In genomic region chr3:75579981-75580782, GRCh38 we compare ENCODE assay signal across 8 cellular contexts.
DNase-seq lines count a peak whose midpoint lies in the region; ATAC-seq and TF ChIP-seq lines count a peak whose summit lies in the region.
"Not testable (repeated sequence)": the region's sequence is repeated elsewhere in the genome, so short reads cannot be mapped to it uniquely, and the experiment has no call there.

No MANE protein-coding gene starts in this region.

- CTCF ChIA-PET in PC-9 (lab: Charles Lee) = interaction anchor here (0.6 kb wide), 1 partner anchor 388 kb away, joined by 7 read pairs; no protein-coding TSS in a partner anchor
- CTCF ChIA-PET in activated CD8-positive, alpha-beta memory T cell treated with anti-CD3 and anti-CD28 coated beads, Interleukin-2, amount 10 ng/mL, durations not matched to agents 7 days and 5 days (lab: Charles Lee) = interaction anchor here (1.6 kb wide), 1 partner anchor 388 kb away, joined by 4 read pairs; no protein-coding TSS in a partner anchor
- CTCF ChIA-PET in mammary epithelial cell (lab: Charles Lee; ENCODE audit: low non-redundant PET) = not testable (repeated sequence)

- not testable (repeated sequence) for H3K4me1 Mint-ChIP-seq in activated CD8-positive, alpha-beta memory T cell treated with anti-CD3 and anti-CD28 coated beads, Interleukin-2, amount 10 ng/mL, durations not matched to agents 7 days and 5 days; neural crest cell

- H3K9me3 Mint-ChIP-seq in activated CD8-positive, alpha-beta memory T cell treated with anti-CD3 and anti-CD28 coated beads, Interleukin-2, amount 10 ng/mL, durations not matched to agents 7 days and 5 days (ENCODE audit: low read depth); neural crest cell: not testable (repeated sequence)

- not testable (repeated sequence) for H2AFZ ChIP-seq in PC-9
- H2AFZ ChIP-seq in mammary epithelial cell (ENCODE audit: low read depth, low read length) = peak overlapping the region; percentile 82

- H3K79me2 ChIP-seq in PC-9 (ENCODE audit: low read depth); mammary epithelial cell (ENCODE audit: insufficient read depth, low read length): not testable (repeated sequence)

- not testable (repeated sequence) for H3K9ac ChIP-seq in mammary epithelial cell (ENCODE audit: insufficient read depth, low read length)

- 2% methylated on average over 12 of the region's 67 CpGs for whole genome bisulfite sequencing in mammary epithelial cell (ENCODE audit: low coverage, missing lambda C conversion rate)
- WGBS in right cardiac atrium = 5% methylated on average over 67 of the region's 67 CpGs

- not testable (repeated sequence) for BruUV-seq in PC-9 (replicated peaks; lab: Mats Ljungman, UMichigan); mammary epithelial cell (replicated peaks; lab: Mats Ljungman, UMichigan)

- not testable (repeated sequence) for H3K36me3 ChIP-seq in BE2C; H7 (replicated peaks; ENCODE audit: control insufficient read depth, insufficient read depth, low read length); PC-9 (ENCODE audit: low read depth); mammary epithelial cell (ENCODE audit: insufficient read depth, low read length)

- H3K4me3 ChIP-seq in BE2C (ENCODE audit: low read depth, low read length) = peak overlapping the region; percentile 44
- peak overlapping the region; percentile 42 for H3K4me3 ChIP-seq in H7 (ENCODE audit: insufficient read depth, low read depth, low read length)
- H3K4me3 ChIP-seq in PC-9 = not testable (repeated sequence)
- peak overlapping the region in 2 of 3 experiments; percentile 36 to 48 for H3K4me3 ChIP-seq in mammary epithelial cell (replicated peaks in 1 of 3; ENCODE audit: insufficient read depth in 1 of 3, low read depth in 2 of 3, low read length in 3 of 3)
- peak overlapping the region; percentile 32 for H3K4me3 ChIP-seq in right cardiac atrium (ENCODE audit: low read length)

- intact Hi-C loops in PC-9 (cut with micrococcal nuclease; ENCODE audit: unreplicated experiment); mammary epithelial cell (cut with micrococcal nuclease); right cardiac atrium (cut with DNase I): not testable (repeated sequence)

- H3F3A ChIP-seq in PC-9 (ENCODE audit: insufficient read depth, low read depth) = not testable (repeated sequence)

- not testable (repeated sequence) for H3K27ac Mint-ChIP-seq in activated CD8-positive, alpha-beta memory T cell treated with anti-CD3 and anti-CD28 coated beads, Interleukin-2, amount 10 ng/mL, durations not matched to agents 7 days and 5 days; neural crest cell (ENCODE audit: unreplicated experiment)

- dilution Hi-C loops in mammary epithelial cell (cut with HindIII; ENCODE audit: low sequenced_read_pairs) = not testable (repeated sequence)

- not testable (repeated sequence) for H3K4me1 ChIP-seq in BE2C; PC-9 (replicated peaks; ENCODE audit: insufficient read depth); mammary epithelial cell (ENCODE audit: insufficient read depth, low read length); right cardiac atrium (ENCODE audit: control insufficient read depth, insufficient read depth, low read length)

- peak overlapping the region; percentile 67 for H3K4me2 ChIP-seq in PC-9
- peak overlapping the region; percentile 88 for H3K4me2 ChIP-seq in mammary epithelial cell (ENCODE audit: insufficient read depth, low read depth, low read length)

- not testable (repeated sequence) for H3K36me3 Mint-ChIP-seq in activated CD8-positive, alpha-beta memory T cell treated with anti-CD3 and anti-CD28 coated beads, Interleukin-2, amount 10 ng/mL, durations not matched to agents 7 days and 5 days; neural crest cell (ENCODE audit: low read depth)

- H3K27me3 ChIP-seq in BE2C; mammary epithelial cell (ENCODE audit: insufficient read depth, low read length); right cardiac atrium (ENCODE audit: control insufficient read depth, insufficient read depth): not testable (repeated sequence)
- H3K27me3 ChIP-seq in H7 (ENCODE audit: control insufficient read depth, insufficient read depth, low read length) (peaks cover 23% of the 10 kb centered on the region), PC-9 (ENCODE audit: insufficient read depth, low read depth) (peaks cover 58% of the 10 kb centered on the region)

- not testable (repeated sequence) for H4K20me1 ChIP-seq in PC-9 (ENCODE audit: insufficient read depth); mammary epithelial cell (ENCODE audit: insufficient read depth, low read length)

- in situ Hi-C loops in mammary epithelial cell (cut with MboI; ENCODE audit: low sequenced_read_pairs in 2 of 2) = not testable (repeated sequence)

- ATAC-seq in activated CD8-positive, alpha-beta memory T cell treated with anti-CD3 and anti-CD28 coated beads, Interleukin-2, amount 10 ng/mL, durations not matched to agents 7 days and 5 days = peak; percentile 49
- ATAC-seq in right cardiac atrium = peak in 1 of 2 donors; percentile 59

- TF ChIP-seq CTCF in BE2C (IDR thresholded peaks at IDR 0.05; ENCODE audit: low read depth, low read length) = not testable (repeated sequence)
- peak; percentile 55; the same call in 1 of the 2 replicates for TF ChIP-seq CTCF in PC-9 (conservative IDR thresholded peaks at IDR 0.05)
- peak in 1 of 2 donors; percentile 32 for TF ChIP-seq CTCF in mammary epithelial cell (conservative IDR thresholded peaks at IDR 0.05 in 1 of 2, IDR thresholded peaks at IDR 0.05 in 1 of 2; ENCODE audit: extremely low read depth in 1 of 2, insufficient read depth in 1 of 2, low read depth in 1 of 2, low read length in 2 of 2)
- TF ChIP-seq CTCF in neural crest cell (conservative IDR thresholded peaks at IDR 0.05) = peak; percentile 81

- not testable (repeated sequence) for H3K4me3 Mint-ChIP-seq in activated CD8-positive, alpha-beta memory T cell treated with anti-CD3 and anti-CD28 coated beads, Interleukin-2, amount 10 ng/mL, durations not matched to agents 7 days and 5 days
- H3K4me3 Mint-ChIP-seq in neural crest cell = peak overlapping the region; percentile 83

- not testable (repeated sequence) for H3K27ac ChIP-seq in PC-9; mammary epithelial cell (ENCODE audit: insufficient read depth, low read depth, low read length); right cardiac atrium (ENCODE audit: low read length)

- not testable (repeated sequence) for H3K9me2 ChIP-seq in PC-9 (ENCODE audit: insufficient read depth)

- DNase-seq in BE2C = peak; percentile 52
- DNase-seq in H7 = peak; percentile 74
- DNase-seq in PC-9 = peak in 1 of 2 experiments; percentile 66
- peak; percentile 46 for DNase-seq in activated CD8-positive, alpha-beta memory T cell treated with anti-CD3 and anti-CD28 coated beads, Interleukin-2, amount 10 ng/mL, durations not matched to agents 7 days and 5 days
- DNase-seq in mammary epithelial cell = peak; percentile 4
- DNase-seq in right cardiac atrium = peak; percentile 31 to 82 (median 70)
- DNase-seq in neural crest cell (ENCODE audit: low read depth, low spot score) = peak; percentile 65
- DNase-seq in stimulated activated CD8-positive, alpha-beta memory T cell treated with anti-CD3 and anti-CD28 coated beads, Interleukin-15, amount 100 ng/mL, for 1 hour (ENCODE audit: low read depth) = peak; percentile 7

- POLR2A ChIA-PET in PC-9 (lab: Charles Lee; ENCODE audit: unreplicated experiment) = not testable (repeated sequence)

- H3K9me3 ChIP-seq in BE2C; PC-9 (ENCODE audit: insufficient read depth, low read depth); mammary epithelial cell (replicated peaks; ENCODE audit: insufficient read depth, low read length); right cardiac atrium (ENCODE audit: control insufficient read depth, low read length): not testable (repeated sequence)

- H3K27me3 Mint-ChIP-seq in activated CD8-positive, alpha-beta memory T cell treated with anti-CD3 and anti-CD28 coated beads, Interleukin-2, amount 10 ng/mL, durations not matched to agents 7 days and 5 days = peaks cover 17% of the 10 kb centered on the region
- H3K27me3 Mint-ChIP-seq in neural crest cell (ENCODE audit: low read depth) = peaks cover 68% of the 10 kb centered on the region
